Comparison of ENCODE assay signal across 30 cellular contexts in the genomic region with DNA sequence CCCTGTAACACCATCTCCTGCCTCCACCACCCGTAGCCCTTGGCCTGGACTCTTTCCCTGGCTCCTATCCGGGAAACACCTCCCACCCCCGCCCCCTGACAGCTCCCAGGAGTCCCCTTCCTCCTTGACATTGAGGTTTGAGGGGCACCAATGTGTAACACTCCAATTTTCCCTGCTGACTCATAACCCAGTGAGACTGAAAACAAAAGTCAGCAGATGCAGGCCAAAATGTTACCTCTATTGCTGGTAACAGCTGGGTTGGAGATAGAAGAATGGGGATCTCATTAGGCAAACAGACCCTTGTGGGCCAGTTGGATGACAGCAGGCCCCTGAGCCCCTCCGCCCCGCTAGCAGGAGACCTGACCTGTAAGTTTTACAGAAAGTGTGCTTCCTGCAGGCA.
DNase-seq lines count a peak whose midpoint lies in the region; ATAC-seq, FAIRE-seq and TF ChIP-seq lines count a peak whose summit lies in the region.
"Had no signal": no experiment of that assay in that cellular context is flagged by ENCODE, and none has a peak within 500 bp of the region (broad histone marks: within the 10 kb centered on the region; RNA-seq: fewer than 3 reads in every experiment).

No MANE protein-coding gene starts in this region.

- no peaks in the 10 kb centered on the region for H3K4me1 ChIP-seq in mesenchymal stem cell (ENCODE audit: control insufficient read depth, insufficient read depth, low read depth, low read length)
- H3K4me1 ChIP-seq: BLaER1, colonic mucosa, Peyer's patch, stomach, tibial nerve had no signal

- WGBS in mesenchymal stem cell, result 22% methylated on average over 5 of the region's 5 CpGs

- H3K9ac ChIP-seq in mesenchymal stem cell (ENCODE audit: low read length), result peak overlapping the region; percentile 54
- H3K9ac ChIP-seq: BLaER1 had no signal

- peaks cover 0 to 5% of the 10 kb centered on the region in 2 experiments for H3K27me3 ChIP-seq in mesenchymal stem cell (ENCODE audit: control insufficient read depth in 1 of 2, insufficient read depth in 1 of 2, low read length in 2 of 2)
- H3K27me3 ChIP-seq: BLaER1, colonic mucosa, Peyer's patch, stomach, tibial nerve had no signal

- no peaks in the 10 kb centered on the region for H3K79me1 ChIP-seq in mesenchymal stem cell (replicated peaks; ENCODE audit: low read length, poor library complexity, severe bottlenecking)

- H2BK12ac ChIP-seq in mesenchymal stem cell (ENCODE audit: low read length in 2 of 2), result peak overlapping the region in 1 of 2 experiments; percentile 82

- H4K8ac ChIP-seq in mesenchymal stem cell (ENCODE audit: low read length), result peak overlapping the region; percentile 93

- no peak overlapping the region for H3K27ac Mint-ChIP-seq in stimulated activated effector memory CD8-positive, alpha-beta T cell treated with anti-CD3 and anti-CD28 coated beads, Interleukin-12 subunit alpha, Interleukin-12 subunit beta, amount 100 ng/mL, for 72 hours
- H3K27ac Mint-ChIP-seq: activated CD8-positive, alpha-beta memory T cell treated with anti-CD3 and anti-CD28 coated beads, Interleukin-2, amount 10 ng/mL, durations not matched to agents 7 days and 5 days; activated naive CD4-positive, alpha-beta T cell treated with anti-CD3 and anti-CD28 coated beads for 36 hours; activated T-cell treated with anti-CD3 and anti-CD28 coated beads, Interleukin-2, amount 50 U/mL, for 72 hours; effector memory CD8-positive, alpha-beta T cell; GM23338; naive thymus-derived CD4-positive, alpha-beta T cell; WTC11 had no signal

- no peak overlapping the region for H2BK15ac ChIP-seq in mesenchymal stem cell (ENCODE audit: low read depth, poor library complexity, severe bottlenecking)

- peak; percentile 2 for DNase-seq in DMS79 (lab: John Stamatoyannopoulos, UW)
- peak; percentile 67 for DNase-seq in M059J (ENCODE audit: low read depth)
- peak; percentile 88 for DNase-seq in choroid plexus epithelial cell (ENCODE audit: low read depth)
- peak; percentile 85 for DNase-seq in mesenchymal stem cell
- no peak for DNase-seq in cortex of kidney (lab: John Stamatoyannopoulos, UW)
- no peak for DNase-seq in urothelium cell line (ENCODE audit: low spot score)
- DNase-seq in stimulated activated effector memory CD8-positive, alpha-beta T cell treated with anti-CD3 and anti-CD28 coated beads, Interleukin-12 subunit alpha, Interleukin-12 subunit beta, amount 100 ng/mL, for 72 hours (ENCODE audit: low spot score in 2 of 2), result no peak
- DNase-seq: activated CD4-positive, alpha-beta T cell treated with anti-CD3 and anti-CD28 coated beads, Interleukin-2, amount 50 U/mL, for 1 hour; activated CD8-positive, alpha-beta memory T cell treated with anti-CD3 and anti-CD28 coated beads, Interleukin-2, amount 10 ng/mL, durations not matched to agents 7 days and 5 days; activated naive CD4-positive, alpha-beta T cell treated with anti-CD3 and anti-CD28 coated beads for 36 hours; activated T-cell treated with anti-CD3 and anti-CD28 coated beads, Interleukin-2, amount 50 U/mL, for 72 hours; amniotic stem cell; colonic mucosa; effector memory CD8-positive, alpha-beta T cell; midbrain; naive thymus-derived CD4-positive, alpha-beta T cell; NCI-H1092 treated with DMSO at 0.1 percent for 48 hours; NCI-H1930; NCI-H524; occipital lobe; Peyer's patch; SIG-M5; stomach; SW 1271 had no signal

- peaks cover 2% of the 10 kb centered on the region for H3K9me3 Mint-ChIP-seq in stimulated activated effector memory CD8-positive, alpha-beta T cell treated with anti-CD3 and anti-CD28 coated beads, Interleukin-12 subunit alpha, Interleukin-12 subunit beta, amount 100 ng/mL, for 72 hours
- H3K9me3 Mint-ChIP-seq: effector memory CD8-positive, alpha-beta T cell had no signal

- no peak for FAIRE-seq in urothelium cell line (lab: Jason Lieb, UNC)
- FAIRE-seq: islet of Langerhans had no signal

- H3K23ac ChIP-seq in mesenchymal stem cell (ENCODE audit: low read length in 2 of 2), result no peak overlapping the region

- no peak for ATAC-seq in stimulated activated effector memory CD8-positive, alpha-beta T cell treated with anti-CD3 and anti-CD28 coated beads, Interleukin-12 subunit alpha, Interleukin-12 subunit beta, amount 100 ng/mL, for 72 hours
- ATAC-seq in HG03139 (IDR thresholded peaks at IDR 0.05; ENCODE audit: unreplicated experiment), result no peak
- ATAC-seq: activated CD8-positive, alpha-beta memory T cell treated with anti-CD3 and anti-CD28 coated beads, Interleukin-2, amount 10 ng/mL, durations not matched to agents 7 days and 5 days; activated T-cell treated with anti-CD3 and anti-CD28 coated beads, Interleukin-2, amount 50 U/mL, for 72 hours; effector memory CD8-positive, alpha-beta T cell; GM23338; naive thymus-derived CD4-positive, alpha-beta T cell; WTC11 had no signal

- H4K91ac ChIP-seq in mesenchymal stem cell (ENCODE audit: low read length), result peak overlapping the region; percentile 57

- TF ChIP-seq CTCF in choroid plexus epithelial cell (conservative IDR thresholded peaks at IDR 0.05; ENCODE audit: low read depth, low read length), result no peak

- H3K4ac ChIP-seq in mesenchymal stem cell (ENCODE audit: low read depth in 1 of 2, low read length in 2 of 2), result peak overlapping the region; percentile 46 to 63

- no peak overlapping the region for H2BK5ac ChIP-seq in mesenchymal stem cell (ENCODE audit: low read depth, low read length, poor library complexity, severe bottlenecking)

- H2AFZ ChIP-seq in mesenchymal stem cell (ENCODE audit: low read depth, low read length), result no peak overlapping the region
- H2AFZ ChIP-seq: GM23338 had no signal

- H2BK120ac ChIP-seq in mesenchymal stem cell (ENCODE audit: low read depth, low read length), result peak overlapping the region; percentile 54

- H3K4me3 Mint-ChIP-seq in stimulated activated effector memory CD8-positive, alpha-beta T cell treated with anti-CD3 and anti-CD28 coated beads, Interleukin-12 subunit alpha, Interleukin-12 subunit beta, amount 100 ng/mL, for 72 hours, result no peak overlapping the region
- H3K4me3 Mint-ChIP-seq: activated CD8-positive, alpha-beta memory T cell treated with anti-CD3 and anti-CD28 coated beads, Interleukin-2, amount 10 ng/mL, durations not matched to agents 7 days and 5 days; activated naive CD4-positive, alpha-beta T cell treated with anti-CD3 and anti-CD28 coated beads for 36 hours; activated T-cell treated with anti-CD3 and anti-CD28 coated beads, Interleukin-2, amount 50 U/mL, for 72 hours; effector memory CD8-positive, alpha-beta T cell; GM23338; naive thymus-derived CD4-positive, alpha-beta T cell; WTC11 had no signal

- H3K27ac ChIP-seq in mesenchymal stem cell (ENCODE audit: low read length, poor library complexity, severe bottlenecking), result no peak overlapping the region
- H3K27ac ChIP-seq: BLaER1, colonic mucosa, Peyer's patch, stomach, tibial nerve had no signal

- peaks cover 12% of the 10 kb centered on the region for H3K9me3 ChIP-seq in mesenchymal stem cell (ENCODE audit: control insufficient read depth, low read length)
- H3K9me3 ChIP-seq: colonic mucosa, Peyer's patch had no signal

- no peak overlapping the region for H3K4me2 ChIP-seq in mesenchymal stem cell (ENCODE audit: low read length, poor library complexity, severe bottlenecking)
- H3K4me2 ChIP-seq: BLaER1, GM23338 had no signal

- no peaks in the 10 kb centered on the region for H3K36me3 Mint-ChIP-seq in stimulated activated effector memory CD8-positive, alpha-beta T cell treated with anti-CD3 and anti-CD28 coated beads, Interleukin-12 subunit alpha, Interleukin-12 subunit beta, amount 100 ng/mL, for 72 hours
- H3K36me3 Mint-ChIP-seq: activated CD8-positive, alpha-beta memory T cell treated with anti-CD3 and anti-CD28 coated beads, Interleukin-2, amount 10 ng/mL, durations not matched to agents 7 days and 5 days; naive thymus-derived CD4-positive, alpha-beta T cell had no signal

- H2AK5ac ChIP-seq in mesenchymal stem cell (ENCODE audit: low read length, severe bottlenecking), result no peak overlapping the region

- no peaks in the 10 kb centered on the region for H3K36me3 ChIP-seq in mesenchymal stem cell (ENCODE audit: control insufficient read depth in 1 of 2, insufficient read depth in 2 of 2, low read depth in 1 of 2, low read length in 2 of 2)
- H3K36me3 ChIP-seq: BLaER1, colonic mucosa, Peyer's patch, stomach, tibial nerve had no signal

- no peak overlapping the region for H3K14ac ChIP-seq in mesenchymal stem cell (ENCODE audit: low read length in 2 of 2)

- peak overlapping the region; percentile 78 to 93 for H3K18ac ChIP-seq in mesenchymal stem cell (ENCODE audit: low read depth in 1 of 2, low read length in 2 of 2)

- H3K4me3 ChIP-seq in choroid plexus epithelial cell (ENCODE audit: low read depth, low read length) (no peak overlapping the region), mesenchymal stem cell (ENCODE audit: insufficient read depth in 1 of 2, low read depth in 1 of 2, low read length in 2 of 2) (no peak overlapping the region)
- H3K4me3 ChIP-seq: BLaER1, colonic mucosa, GM23338, Peyer's patch, stomach, tibial nerve had no signal

- no peaks in the 10 kb centered on the region for H3K4me1 Mint-ChIP-seq in stimulated activated effector memory CD8-positive, alpha-beta T cell treated with anti-CD3 and anti-CD28 coated beads, Interleukin-12 subunit alpha, Interleukin-12 subunit beta, amount 100 ng/mL, for 72 hours
- H3K4me1 Mint-ChIP-seq: activated CD8-positive, alpha-beta memory T cell treated with anti-CD3 and anti-CD28 coated beads, Interleukin-2, amount 10 ng/mL, durations not matched to agents 7 days and 5 days; naive thymus-derived CD4-positive, alpha-beta T cell had no signal

Comparison
In these comparisons a context has a peak if more than half of its experiments do, and no peak if none do; other contexts are left out.
1. DNase-seq: peak in DMS79 (single experiment), M059J (single experiment), choroid plexus epithelial cell (single experiment) and mesenchymal stem cell (single experiment); none in cortex of kidney (single experiment), urothelium cell line (single experiment) and stimulated activated effector memory CD8-positive, alpha-beta T cell treated with anti-CD3 and anti-CD28 coated beads, Interleukin-12 subunit alpha, Interleukin-12 subunit beta, amount 100 ng/mL, for 72 hours (0 of 2).